ENCODE assay signal across 9 cellular contexts in the genomic region with DNA sequence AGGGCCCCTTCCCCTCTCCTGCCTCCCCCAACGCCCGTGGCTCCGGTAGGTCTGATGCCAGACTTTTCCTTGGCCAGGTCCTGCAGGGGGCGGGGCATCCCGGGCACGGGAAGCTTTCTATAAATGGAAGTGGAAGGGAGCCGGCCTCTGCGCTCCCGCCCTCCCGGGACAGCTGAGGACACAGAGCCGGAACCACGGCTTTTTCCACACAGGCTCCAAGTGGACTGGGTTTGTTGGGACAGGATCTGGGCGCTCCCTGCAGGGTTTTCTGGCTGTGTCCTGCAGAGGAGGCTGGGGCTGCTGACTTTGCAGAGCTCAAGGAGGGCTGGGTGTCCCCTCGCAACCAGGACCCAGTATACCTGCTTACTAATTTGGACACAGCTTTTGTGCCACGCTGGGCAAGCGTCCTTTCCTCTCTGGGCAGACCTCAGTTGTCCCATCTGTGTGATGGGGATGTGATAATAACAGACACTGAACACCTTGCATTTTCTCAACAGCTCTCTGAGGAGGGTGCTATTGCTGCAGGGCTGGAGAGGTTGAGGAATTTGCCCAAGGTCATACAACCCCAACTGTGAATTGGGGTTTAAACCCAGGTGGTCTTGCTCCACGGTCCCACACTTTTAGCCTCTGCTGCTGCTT. TPM values are rescaled to one million over a fixed set of nuclear protein-coding genes. Genes with fewer than 3 reads are reported as not detected.
DNase-seq lines count a peak whose midpoint lies in the region; TF ChIP-seq lines count a peak whose summit lies in the region.
"Had no signal": no experiment of that assay in that cellular context is flagged by ENCODE, and none has a peak within 500 bp of the region (broad histone marks: within the 10 kb centered on the region; RNA-seq: fewer than 3 reads in every experiment).

No MANE protein-coding gene starts in this region.

- no peaks in the 10 kb centered on the region for H3K4me1 Mint-ChIP-seq in activated T-cell treated with anti-CD3 and anti-CD28 coated beads, Interleukin-2, amount 50 U/mL, for 24 hours (ENCODE audit: low read depth)

- no peaks in the 10 kb centered on the region for H3K36me3 Mint-ChIP-seq in activated T-cell treated with anti-CD3 and anti-CD28 coated beads, Interleukin-2, amount 50 U/mL, for 24 hours (ENCODE audit: low read depth)

- DNase-seq in NCI-H82 (lab: John Stamatoyannopoulos, UW) = peak; percentile 81
- DNase-seq in NCI-H82 treated with DMSO at 0.1 percent for 48 hours (lab: John Stamatoyannopoulos, UW; ENCODE audit: unreplicated experiment) = no peak
- DNase-seq in astrocyte of the spinal cord (ENCODE audit: low read depth, low spot score) = peak; percentile 73
- peak in 35 of 51 donors; percentile 2 to 66 (median 31) for DNase-seq in hypothalamus (lab: John Stamatoyannopoulos, UW)
- DNase-seq in mesenteric fat pad (ENCODE audit: low spot score) = no peak
- no peak for DNase-seq in activated T-cell treated with anti-CD3 and anti-CD28 coated beads, Interleukin-2, amount 50 U/mL, for 24 hours
- no peak for DNase-seq in activated CD4-positive, alpha-beta T cell treated with anti-CD3 and anti-CD28 coated beads, Interleukin-2, amount 50 U/mL, for 4 hours

- no peaks in the 10 kb centered on the region for H3K27me3 ChIP-seq in skeletal muscle tissue (ENCODE audit: control insufficient read depth in 3 of 3, insufficient read depth in 3 of 3, low read length in 3 of 3)

- H3K36me3 ChIP-seq in skeletal muscle tissue (ENCODE audit: control insufficient read depth in 3 of 3, insufficient read depth in 3 of 3, low read length in 3 of 3) = no peaks in the 10 kb centered on the region

- in situ Hi-C loops in astrocyte of the spinal cord (cut with HindIII; ENCODE audit: low sequenced_read_pairs) = no loop called here

- peak overlapping the region; percentile 32 to 69 (median 40) for H3K9ac ChIP-seq in skeletal muscle tissue (ENCODE audit: low read depth in 1 of 3, low read length in 3 of 3)

- no peak for TF ChIP-seq CTCF in astrocyte of the spinal cord (IDR thresholded peaks at IDR 0.05; ENCODE audit: low read depth, low read length)

- H3K9me3 ChIP-seq in skeletal muscle tissue (ENCODE audit: control insufficient read depth in 3 of 3, low read length in 3 of 3) = no peaks in the 10 kb centered on the region

- H3K27ac ChIP-seq in skeletal muscle tissue (ENCODE audit: low read depth, low read length) = no peak overlapping the region
- H3K27ac ChIP-seq: SK-N-MC had no signal

- H3K27ac Mint-ChIP-seq in activated T-cell treated with anti-CD3 and anti-CD28 coated beads, Interleukin-2, amount 50 U/mL, for 24 hours = no peak overlapping the region

- H3K4me3 ChIP-seq in astrocyte of the spinal cord (ENCODE audit: low read depth, low read length) = no peak overlapping the region
- peak overlapping the region; percentile 28 to 56 (median 38) for H3K4me3 ChIP-seq in skeletal muscle tissue (ENCODE audit: low read length in 3 of 3)
- H3K4me3 ChIP-seq: SK-N-MC had no signal

- H3K27me3 Mint-ChIP-seq in activated T-cell treated with anti-CD3 and anti-CD28 coated beads, Interleukin-2, amount 50 U/mL, for 24 hours = peaks cover 3% of the 10 kb centered on the region

- no peak overlapping the region for H3K4me3 Mint-ChIP-seq in activated T-cell treated with anti-CD3 and anti-CD28 coated beads, Interleukin-2, amount 50 U/mL, for 24 hours

- H3K4me1 ChIP-seq in skeletal muscle tissue (ENCODE audit: control insufficient read depth in 3 of 3, insufficient read depth in 3 of 3, low read length in 3 of 3) = peaks cover 10 to 18% (median 15%) of the 10 kb centered on the region in 3 donors

- no peaks in the 10 kb centered on the region for H3K9me3 Mint-ChIP-seq in activated T-cell treated with anti-CD3 and anti-CD28 coated beads, Interleukin-2, amount 50 U/mL, for 24 hours

RNA-seq across cellular contexts. Expression of a gene that starts 1.8 kb away (rescaled TPM):
- not detected for total RNA-seq in skeletal muscle tissue
- 0.16 TPM for total RNA-seq in mesenteric fat pad

RNA-seq across cellular contexts. Expression of a gene that starts 56.4 kb away (rescaled TPM):
- 76.2 TPM for total RNA-seq in skeletal muscle tissue
- total RNA-seq in mesenteric fat pad = 1,107 TPM

Comparison
In these comparisons a context has a peak if more than half of its experiments do, and no peak if none do; other contexts are left out.
1. DNase-seq: peak in NCI-H82 (single experiment), astrocyte of the spinal cord (single experiment) and hypothalamus (35 of 51); none in NCI-H82 treated with DMSO at 0.1 percent for 48 hours (single experiment), mesenteric fat pad (single experiment), activated T-cell treated with anti-CD3 and anti-CD28 coated beads, Interleukin-2, amount 50 U/mL, for 24 hours (single experiment) and activated CD4-positive, alpha-beta T cell treated with anti-CD3 and anti-CD28 coated beads, Interleukin-2, amount 50 U/mL, for 4 hours (0 of 2).
2. RNA of a gene that starts 56.4 kb away (total RNA-seq): 1,107 TPM in mesenteric fat pad (single experiment); 76.2 TPM in skeletal muscle tissue (single experiment); every median in the first group is over 10 times any median in the second.